14 cellular contexts compared by ENCODE assay signal in the genomic region with DNA sequence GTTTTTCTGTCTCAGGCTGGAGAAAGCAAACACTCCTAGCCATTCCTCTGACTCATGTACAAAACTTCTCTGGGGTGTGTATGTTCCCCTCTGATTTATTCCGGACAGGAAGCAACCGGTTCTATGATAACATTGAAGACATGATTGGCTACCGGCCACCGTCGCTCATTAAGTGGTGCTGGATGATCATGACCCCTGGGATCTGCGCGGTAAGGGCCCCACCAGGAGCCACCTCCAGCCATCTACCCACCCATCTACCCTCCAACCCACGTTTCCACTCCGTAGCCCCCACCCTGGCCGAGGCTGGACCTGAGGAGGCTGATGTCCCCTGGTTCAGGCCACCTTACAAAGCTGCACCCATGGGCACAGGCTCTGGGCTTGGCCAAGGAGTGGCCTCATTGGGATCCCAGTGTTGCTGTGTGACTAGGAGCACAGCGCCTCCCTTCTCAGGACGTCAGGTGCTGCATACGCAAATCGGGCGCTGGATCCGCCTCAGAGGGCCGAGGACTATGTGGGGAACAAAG. TPM values are rescaled to one million over a fixed set of nuclear protein-coding genes. Genes with fewer than 3 reads are reported as not detected.
DNase-seq lines count a peak whose midpoint lies in the region; ATAC-seq and TF ChIP-seq lines count a peak whose summit lies in the region.
"Had no signal": no experiment of that assay in that cellular context is flagged by ENCODE, and none has a peak within 500 bp of the region (broad histone marks: within the 10 kb centered on the region; RNA-seq: fewer than 3 reads in every experiment).

No MANE protein-coding gene starts in this region.

- ATAC-seq in omental fat pad (ENCODE audit: low FRiP score) (peak; percentile 49), GM18520 (IDR thresholded peaks at IDR 0.05; ENCODE audit: unreplicated experiment) (no peak)
- no peak for ATAC-seq in stimulated activated naive CD8-positive, alpha-beta T cell treated with anti-CD3 and anti-CD28 coated beads, Interleukin-15, Interleukin-2, amounts not matched to agents 100 U/mL and 50 U/mL, for 24 hours
- ATAC-seq: body of pancreas; stimulated activated effector memory CD8-positive, alpha-beta T cell treated with anti-CD3 and anti-CD28 coated beads, Interleukin-12 subunit alpha, Interleukin-12 subunit beta, amount 100 ng/mL, for 72 hours had no signal

- TF ChIP-seq CTCF in epithelial cell of esophagus (IDR thresholded peaks at IDR 0.05; ENCODE audit: insufficient read depth, low read depth, low read length, missing control alignments) (no peak), omental fat pad (IDR thresholded peaks at IDR 0.05) (no peak)

- H3K27ac ChIP-seq in effector memory CD4-positive, alpha-beta T cell (ENCODE audit: insufficient read depth, low read length, poor library complexity, severe bottlenecking), result no peak overlapping the region
- H3K27ac ChIP-seq: body of pancreas had no signal

- H3K4me1 ChIP-seq in effector memory CD4-positive, alpha-beta T cell (ENCODE audit: control insufficient read depth, insufficient read depth, low read length, poor library complexity, severe bottlenecking), result no peaks in the 10 kb centered on the region
- H3K4me1 ChIP-seq: body of pancreas, Caco-2 had no signal

- no peaks in the 10 kb centered on the region for H3K36me3 ChIP-seq in MG63
- no peaks in the 10 kb centered on the region for H3K36me3 ChIP-seq in effector memory CD4-positive, alpha-beta T cell (ENCODE audit: control insufficient read depth, insufficient read depth, low read length)

- H3K27me3 ChIP-seq in MG63, result no peaks in the 10 kb centered on the region
- H3K27me3 ChIP-seq in effector memory CD4-positive, alpha-beta T cell (replicated peaks; ENCODE audit: control insufficient read depth, insufficient read depth, low read length, poor library complexity, severe bottlenecking), result no peaks in the 10 kb centered on the region

- H3K9me3 ChIP-seq in MG63, result no peaks in the 10 kb centered on the region
- no peaks in the 10 kb centered on the region for H3K9me3 ChIP-seq in effector memory CD4-positive, alpha-beta T cell (ENCODE audit: control insufficient read depth, low read length)
- H3K9me3 ChIP-seq: body of pancreas, Caco-2 had no signal

- H3K4me3 ChIP-seq in MG63 (no peak overlapping the region), epithelial cell of esophagus (ENCODE audit: low read length) (no peak overlapping the region)
- no peak overlapping the region for H3K4me3 ChIP-seq in effector memory CD4-positive, alpha-beta T cell (ENCODE audit: insufficient read depth, low read depth, low read length, poor library complexity, severe bottlenecking)
- H3K4me3 ChIP-seq: body of pancreas had no signal

- DNase-seq in EH (ENCODE audit: low read depth) (peak; percentile 77), MG63 (peak; percentile 49), epithelial cell of esophagus (ENCODE audit: low read depth) (peak; percentile 75), omental fat pad (ENCODE audit: low spot score) (no peak)
- no peak for DNase-seq in activated CD4-positive, alpha-beta T cell treated with anti-CD3 and anti-CD28 coated beads for 48 hours
- no peak for DNase-seq in stimulated activated naive CD8-positive, alpha-beta T cell treated with anti-CD3 and anti-CD28 coated beads, Interleukin-15, Interleukin-2, amounts not matched to agents 100 U/mL and 50 U/mL, for 24 hours
- no peak for DNase-seq in effector memory CD4-positive, alpha-beta T cell
- DNase-seq: activated T-cell treated with anti-CD3 and anti-CD28 coated beads for 4 hours, NCI-H2171 had no signal

RNA-seq across cellular contexts. Expression of gene SLC6A1, which starts 58.5 kb away (rescaled TPM):
- not detected in 2 replicates for total RNA-seq in MG63 (2014; rRNA removed; shearing (Covaris generic); ENCODE audit: low replicate concordance)
- total RNA-seq in omental fat pad, result 1 to 10 TPM in 1 of 4 donors, under 1 TPM in 3; 0.09 to 2.0 (median 0.49) TPM
- total RNA-seq: Caco-2, kidney epithelial cell had no signal

Comparison
In these comparisons a context has a peak if more than half of its experiments do, and no peak if none do; other contexts are left out.
1. DNase-seq: peak in EH (single experiment), MG63 (single experiment) and epithelial cell of esophagus (single experiment); none in omental fat pad (single experiment), activated CD4-positive, alpha-beta T cell treated with anti-CD3 and anti-CD28 coated beads for 48 hours (single experiment), stimulated activated naive CD8-positive, alpha-beta T cell treated with anti-CD3 and anti-CD28 coated beads, Interleukin-15, Interleukin-2, amounts not matched to agents 100 U/mL and 50 U/mL, for 24 hours (single experiment) and effector memory CD4-positive, alpha-beta T cell (0 of 3).